ENCODE assay signal across 10 cellular contexts in genomic region chr19:35006342-35006998, GRCh38. TPM values are rescaled to one million over a fixed set of nuclear protein-coding genes. Genes with fewer than 3 reads are reported as not detected.
DNase-seq lines count a peak whose midpoint lies in the region; ATAC-seq lines count a peak whose summit lies in the region.
"Had no signal": no experiment of that assay in that cellular context is flagged by ENCODE, and none has a peak within 500 bp of the region (broad histone marks: within the 10 kb centered on the region; RNA-seq: fewer than 3 reads in every experiment).

No MANE protein-coding gene starts in this region.

- DNase-seq in activated CD4-positive, alpha-beta memory T cell treated with anti-CD3 and anti-CD28 coated beads for 36 hours = no peak
- no peak for DNase-seq in activated CD4-positive, alpha-beta memory T cell treated with anti-CD3 and anti-CD28 coated beads, Interleukin-2, amount 10 ng/mL, durations not matched to agents 7 days and 5 days
- DNase-seq in T1000 (lab: John Stamatoyannopoulos, UW) (peak; percentile 58), right cardiac atrium (peak in 1 of 3 donors; percentile 60), HUDEP-2 (lab: John Stamatoyannopoulos, UW; ENCODE audit: unreplicated experiment in 76 of 76) (no peak)
- DNase-seq in stimulated activated effector memory CD8-positive, alpha-beta T cell treated with anti-CD3 and anti-CD28 coated beads, Interleukin-12 subunit alpha, Interleukin-12 subunit beta, amount 100 ng/mL, for 72 hours (ENCODE audit: low spot score in 2 of 2) = no peak
- no peak for DNase-seq in activated CD4-positive, alpha-beta T cell treated with anti-CD3 and anti-CD28 coated beads, Interleukin-2, amount 50 U/mL, for 4 hours
- DNase-seq: activated CD4-positive, alpha-beta T cell treated with anti-CD3 and anti-CD28 coated beads for 4 hours had no signal

- H3K27me3 Mint-ChIP-seq in activated CD4-positive, alpha-beta memory T cell treated with anti-CD3 and anti-CD28 coated beads for 36 hours = no peaks in the 10 kb centered on the region
- H3K27me3 Mint-ChIP-seq in activated CD4-positive, alpha-beta memory T cell treated with anti-CD3 and anti-CD28 coated beads, Interleukin-2, amount 10 ng/mL, durations not matched to agents 7 days and 5 days = no peaks in the 10 kb centered on the region
- H3K27me3 Mint-ChIP-seq: natural killer cell treated with Interleukin-12 subunit alpha and Interleukin-12 subunit beta and Interleukin-15 and Interleukin-18, amount 100 ng/mL, for 72 hours had no signal

- no peak overlapping the region for H3K4me3 ChIP-seq in right cardiac atrium (ENCODE audit: low read length)

- H3K4me1 ChIP-seq in right cardiac atrium (ENCODE audit: control insufficient read depth, insufficient read depth, low read length) = peaks cover 7% of the 10 kb centered on the region

- H3K36me3 Mint-ChIP-seq in activated CD4-positive, alpha-beta memory T cell treated with anti-CD3 and anti-CD28 coated beads for 36 hours = peaks cover 63% of the 10 kb centered on the region
- H3K36me3 Mint-ChIP-seq in activated CD4-positive, alpha-beta memory T cell treated with anti-CD3 and anti-CD28 coated beads, Interleukin-2, amount 10 ng/mL, durations not matched to agents 7 days and 5 days (ENCODE audit: low read depth) = peaks cover 56% of the 10 kb centered on the region
- peaks cover 91% of the 10 kb centered on the region for H3K36me3 Mint-ChIP-seq in stimulated activated effector memory CD8-positive, alpha-beta T cell treated with anti-CD3 and anti-CD28 coated beads, Interleukin-12 subunit alpha, Interleukin-12 subunit beta, amount 100 ng/mL, for 72 hours

- ATAC-seq in right cardiac atrium = peak; percentile 51 to 65
- ATAC-seq in stimulated activated effector memory CD8-positive, alpha-beta T cell treated with anti-CD3 and anti-CD28 coated beads, Interleukin-12 subunit alpha, Interleukin-12 subunit beta, amount 100 ng/mL, for 72 hours = no peak
- ATAC-seq in GM19397 (IDR thresholded peaks at IDR 0.05; ENCODE audit: unreplicated experiment) = no peak
- ATAC-seq: natural killer cell treated with Interleukin-12 subunit alpha and Interleukin-12 subunit beta and Interleukin-15 and Interleukin-18, amount 100 ng/mL, for 72 hours had no signal

- POLR2A ChIA-PET in activated CD4-positive, alpha-beta memory T cell treated with anti-CD3 and anti-CD28 coated beads for 36 hours (lab: Charles Lee) = interaction anchor here (0.6 kb wide), 1 partner anchor 262 kb away, joined by 3 read pairs; the partner anchor contains the start of gene USF2
- POLR2A ChIA-PET in activated CD4-positive, alpha-beta memory T cell treated with anti-CD3 and anti-CD28 coated beads, Interleukin-2, amount 10 ng/mL, durations not matched to agents 7 days and 5 days (lab: Charles Lee) = no interaction called here

- no peaks in the 10 kb centered on the region for H3K9me3 ChIP-seq in right cardiac atrium (ENCODE audit: control insufficient read depth, low read length)

- H3K27me3 ChIP-seq in right cardiac atrium (ENCODE audit: control insufficient read depth, insufficient read depth) = no peaks in the 10 kb centered on the region

- no peak overlapping the region for H3K4me3 Mint-ChIP-seq in activated CD4-positive, alpha-beta memory T cell treated with anti-CD3 and anti-CD28 coated beads for 36 hours
- no peak overlapping the region for H3K4me3 Mint-ChIP-seq in activated CD4-positive, alpha-beta memory T cell treated with anti-CD3 and anti-CD28 coated beads, Interleukin-2, amount 10 ng/mL, durations not matched to agents 7 days and 5 days
- no peak overlapping the region for H3K4me3 Mint-ChIP-seq in stimulated activated effector memory CD8-positive, alpha-beta T cell treated with anti-CD3 and anti-CD28 coated beads, Interleukin-12 subunit alpha, Interleukin-12 subunit beta, amount 100 ng/mL, for 72 hours
- H3K4me3 Mint-ChIP-seq: natural killer cell treated with Interleukin-12 subunit alpha and Interleukin-12 subunit beta and Interleukin-15 and Interleukin-18, amount 100 ng/mL, for 72 hours had no signal

- H3K27ac Mint-ChIP-seq in activated CD4-positive, alpha-beta memory T cell treated with anti-CD3 and anti-CD28 coated beads for 36 hours = peak overlapping the region; percentile 12
- no peak overlapping the region for H3K27ac Mint-ChIP-seq in activated CD4-positive, alpha-beta memory T cell treated with anti-CD3 and anti-CD28 coated beads, Interleukin-2, amount 10 ng/mL, durations not matched to agents 7 days and 5 days
- H3K27ac Mint-ChIP-seq in stimulated activated effector memory CD8-positive, alpha-beta T cell treated with anti-CD3 and anti-CD28 coated beads, Interleukin-12 subunit alpha, Interleukin-12 subunit beta, amount 100 ng/mL, for 72 hours = peak overlapping the region; percentile 88

- CTCF ChIA-PET in activated CD4-positive, alpha-beta memory T cell treated with anti-CD3 and anti-CD28 coated beads for 36 hours (lab: Charles Lee) = interaction anchor here (0.7 to 10.9 kb wide), 4 partner anchors 18 to 136 kb away, joined by 3 to 175 read pairs (median 3); no protein-coding TSS in a partner anchor
- CTCF ChIA-PET in activated CD4-positive, alpha-beta memory T cell treated with anti-CD3 and anti-CD28 coated beads, Interleukin-2, amount 10 ng/mL, durations not matched to agents 7 days and 5 days (lab: Charles Lee) = interaction anchor here (1.0 kb wide), 1 partner anchor 34 kb away, joined by 4 read pairs; no protein-coding TSS in a partner anchor

- peaks cover 65% of the 10 kb centered on the region for H3K4me1 Mint-ChIP-seq in activated CD4-positive, alpha-beta memory T cell treated with anti-CD3 and anti-CD28 coated beads for 36 hours (ENCODE audit: low read depth)
- H3K4me1 Mint-ChIP-seq in activated CD4-positive, alpha-beta memory T cell treated with anti-CD3 and anti-CD28 coated beads, Interleukin-2, amount 10 ng/mL, durations not matched to agents 7 days and 5 days = peaks cover 52% of the 10 kb centered on the region
- peaks cover 74% of the 10 kb centered on the region for H3K4me1 Mint-ChIP-seq in stimulated activated effector memory CD8-positive, alpha-beta T cell treated with anti-CD3 and anti-CD28 coated beads, Interleukin-12 subunit alpha, Interleukin-12 subunit beta, amount 100 ng/mL, for 72 hours

- no peaks in the 10 kb centered on the region for H3K9me3 Mint-ChIP-seq in activated CD4-positive, alpha-beta memory T cell treated with anti-CD3 and anti-CD28 coated beads for 36 hours
- H3K9me3 Mint-ChIP-seq in activated CD4-positive, alpha-beta memory T cell treated with anti-CD3 and anti-CD28 coated beads, Interleukin-2, amount 10 ng/mL, durations not matched to agents 7 days and 5 days = no peaks in the 10 kb centered on the region
- no peaks in the 10 kb centered on the region for H3K9me3 Mint-ChIP-seq in stimulated activated effector memory CD8-positive, alpha-beta T cell treated with anti-CD3 and anti-CD28 coated beads, Interleukin-12 subunit alpha, Interleukin-12 subunit beta, amount 100 ng/mL, for 72 hours
- H3K9me3 Mint-ChIP-seq: natural killer cell treated with Interleukin-12 subunit alpha and Interleukin-12 subunit beta and Interleukin-15 and Interleukin-18, amount 100 ng/mL, for 72 hours had no signal

- H3K27ac ChIP-seq in right cardiac atrium (ENCODE audit: low read length) = no peak overlapping the region

- WGBS in right cardiac atrium = 70% methylated on average over 15 of the region's 15 CpGs

- intact Hi-C loops in activated CD4-positive, alpha-beta memory T cell treated with anti-CD3 and anti-CD28 coated beads for 36 hours (cut with micrococcal nuclease) = no loop called here
- intact Hi-C loops in right cardiac atrium (cut with DNase I) = no loop called here

RNA-seq across cellular contexts. Expression of gene GRAMD1A, which starts 6.3 kb away (rescaled TPM):
- total RNA-seq in activated CD4-positive, alpha-beta memory T cell treated with anti-CD3 and anti-CD28 coated beads for 36 hours = 100 to 1,000 TPM; 204 to 223 TPM
- total RNA-seq in activated CD4-positive, alpha-beta memory T cell treated with anti-CD3 and anti-CD28 coated beads, Interleukin-2, amount 10 ng/mL, durations not matched to agents 7 days and 5 days = 100 to 1,000 TPM in 1 of 2 experiments, 10 to 100 TPM in 1; 98.2 to 106 TPM
- 10 to 100 TPM; 27.9 to 37.4 (median 32.7) TPM for total RNA-seq in right cardiac atrium
- 32.0 TPM for polyA plus RNA-seq in right cardiac atrium

RNA-seq across cellular contexts. Expression of gene SCN1B, which starts 23.8 kb away (rescaled TPM):
- 1 to 10 TPM; 1.1 to 1.6 TPM for total RNA-seq in activated CD4-positive, alpha-beta memory T cell treated with anti-CD3 and anti-CD28 coated beads for 36 hours
- total RNA-seq in activated CD4-positive, alpha-beta memory T cell treated with anti-CD3 and anti-CD28 coated beads, Interleukin-2, amount 10 ng/mL, durations not matched to agents 7 days and 5 days = under 1 TPM; 0.43 to 0.50 TPM
- 100 to 1,000 TPM in 1 of 4 donors, 10 to 100 TPM in 3; 74.3 to 134 (median 87.1) TPM for total RNA-seq in right cardiac atrium
- 89.1 TPM for polyA plus RNA-seq in right cardiac atrium

RNA-seq across cellular contexts. Expression of gene HPN, which starts 35.1 kb away (rescaled TPM):
- total RNA-seq in activated CD4-positive, alpha-beta memory T cell treated with anti-CD3 and anti-CD28 coated beads for 36 hours = under 1 TPM in 1 of 2 experiments, not detected in 1; 0.21 TPM
- not detected for total RNA-seq in activated CD4-positive, alpha-beta memory T cell treated with anti-CD3 and anti-CD28 coated beads, Interleukin-2, amount 10 ng/mL, durations not matched to agents 7 days and 5 days
- total RNA-seq in right cardiac atrium = 1 to 10 TPM; 3.9 to 7.0 (median 5.0) TPM
- polyA plus RNA-seq in right cardiac atrium = 1.5 TPM

RNA-seq across cellular contexts. Expression of gene ZNF792, which starts 42.4 kb away (rescaled TPM):
- total RNA-seq in activated CD4-positive, alpha-beta memory T cell treated with anti-CD3 and anti-CD28 coated beads for 36 hours = 1 to 10 TPM; 6.4 to 6.9 TPM
- total RNA-seq in activated CD4-positive, alpha-beta memory T cell treated with anti-CD3 and anti-CD28 coated beads, Interleukin-2, amount 10 ng/mL, durations not matched to agents 7 days and 5 days = 10 to 100 TPM; 18.3 to 18.9 TPM
- 1 to 10 TPM; 3.3 to 5.1 (median 4.3) TPM for total RNA-seq in right cardiac atrium
- polyA plus RNA-seq in right cardiac atrium = 1.1 TPM

Comparison
In these comparisons a context has a peak if more than half of its experiments do, and no peak if none do; other contexts are left out.
1. ATAC-seq: peak in right cardiac atrium (2 of 2); none in stimulated activated effector memory CD8-positive, alpha-beta T cell treated with anti-CD3 and anti-CD28 coated beads, Interleukin-12 subunit alpha, Interleukin-12 subunit beta, amount 100 ng/mL, for 72 hours (single experiment) and GM19397 (single experiment).
2. RNA of gene SCN1B, which starts 23.8 kb away (total RNA-seq): 74.3 to 134 TPM in right cardiac atrium; 1.1 to 1.6 TPM in activated CD4-positive, alpha-beta memory T cell treated with anti-CD3 and anti-CD28 coated beads for 36 hours and 0.43 to 0.50 TPM in activated CD4-positive, alpha-beta memory T cell treated with anti-CD3 and anti-CD28 coated beads, Interleukin-2, amount 10 ng/mL, durations not matched to agents 7 days and 5 days; every median in the first group is over 10 times any median in the second.
3. RNA of gene HPN, which starts 35.1 kb away (total RNA-seq): 3.9 to 7.0 TPM in right cardiac atrium; 0.21 TPM in activated CD4-positive, alpha-beta memory T cell treated with anti-CD3 and anti-CD28 coated beads for 36 hours and not detected in activated CD4-positive, alpha-beta memory T cell treated with anti-CD3 and anti-CD28 coated beads, Interleukin-2, amount 10 ng/mL, durations not matched to agents 7 days and 5 days; every median in the first group is over 4 times any median in the second.